ENCODE assay signal across 22 cellular contexts in genomic region chr20:56604690-56605089, GRCh38. TPM values are rescaled to one million over a fixed set of nuclear protein-coding genes. Genes with fewer than 3 reads are reported as not detected.
A peak's percentile ranks its signal among the peaks of the same experiment; 100 is the strongest.
DNase-seq lines count a peak whose midpoint lies in the region; ATAC-seq, FAIRE-seq and TF ChIP-seq lines count a peak whose summit lies in the region.
"Had no signal": no experiment of that assay in that cellular context is flagged by ENCODE, and none has a peak within 500 bp of the region (broad histone marks: within the 10 kb centered on the region; RNA-seq: fewer than 3 reads in every experiment).

No MANE protein-coding gene starts in this region.

- peak overlapping the region; percentile 22 for H3K27ac Mint-ChIP-seq in type B pancreatic cell
- H3K27ac Mint-ChIP-seq: B cell; CD4-positive, CD25-positive, alpha-beta regulatory T cell; CD8-positive, alpha-beta memory T cell; IgD-negative memory B cell had no signal

- H3K9me3 Mint-ChIP-seq in type B pancreatic cell: no peaks in the 10 kb centered on the region
- H3K9me3 Mint-ChIP-seq: CD8-positive, alpha-beta memory T cell; H9; IgD-negative memory B cell had no signal

- DNase-seq in HTR-8/SVneo (ENCODE audit: insufficient read length, low spot score): no peak
- peak; percentile 38 for DNase-seq in islet precursor cell
- DNase-seq in type B pancreatic cell (ENCODE audit: extremely low spot score, unreplicated experiment): no peak
- DNase-seq in AG20443 (ENCODE audit: low spot score): no peak
- DNase-seq: 8988T; CD4-positive, CD25-positive, alpha-beta regulatory T cell; CD8-positive, alpha-beta memory T cell; COR-L47; DMS79; GDM1; GOT3; H9; KBM-7 had no signal

- H3K4me3 Mint-ChIP-seq in type B pancreatic cell: no peak overlapping the region
- H3K4me3 Mint-ChIP-seq: B cell; CD4-positive, CD25-positive, alpha-beta regulatory T cell; CD8-positive, alpha-beta memory T cell; H9; IgD-negative memory B cell had no signal

- TF ChIP-seq CTCF in C4-2B (conservative IDR thresholded peaks at IDR 0.05): no peak
- TF ChIP-seq CTCF in type B pancreatic cell (conservative IDR thresholded peaks at IDR 0.05): no peak

- TF ChIP-seq POLR2A in GM18505 (IDR thresholded peaks at IDR 0.05; ENCODE audit: borderline replicate concordance, extremely low read depth, insufficient read depth, insufficient read length): no peak

- no peaks in the 10 kb centered on the region for H3K36me3 Mint-ChIP-seq in type B pancreatic cell
- H3K36me3 Mint-ChIP-seq: CD4-positive, CD25-positive, alpha-beta regulatory T cell; CD8-positive, alpha-beta memory T cell had no signal

- H3K27me3 Mint-ChIP-seq in type B pancreatic cell: no peaks in the 10 kb centered on the region
- H3K27me3 Mint-ChIP-seq: B cell; CD4-positive, CD25-positive, alpha-beta regulatory T cell had no signal

- peak overlapping the region; percentile 46 for H3K27ac ChIP-seq in C4-2B
- H3K27ac ChIP-seq: BLaER1 treated with 17β-estradiol and CSF1 and Interleukin-3, amounts not matched to agents 10 nM and 100 nM; HL-60 had no signal

- peak; percentile 4 for FAIRE-seq in HTR-8/SVneo (lab: Jason Lieb, UNC)
- FAIRE-seq: D721Med, GM12892 had no signal

- peaks cover 8% of the 10 kb centered on the region for H3K4me1 Mint-ChIP-seq in type B pancreatic cell (ENCODE audit: unreplicated experiment)
- H3K4me1 Mint-ChIP-seq: B cell; CD4-positive, CD25-positive, alpha-beta regulatory T cell; CD8-positive, alpha-beta memory T cell; IgD-negative memory B cell had no signal

- no peak for ATAC-seq in GM18505 (IDR thresholded peaks at IDR 0.05; ENCODE audit: unreplicated experiment)
- no peak for ATAC-seq in GM21390 (IDR thresholded peaks at IDR 0.05; ENCODE audit: unreplicated experiment)

RNA-seq across cellular contexts. Expression of gene TFAP2C, which starts 24.4 kb away (rescaled TPM):
- total RNA-seq in type B pancreatic cell (ENCODE audit: low replicate concordance): 20.5 and 71.7 TPM in 2 replicates
- total RNA-seq: B cell; CD4-positive, CD25-positive, alpha-beta regulatory T cell; CD8-positive, alpha-beta memory T cell had no signal
